In genomic region chr9:17018001-17018491, GRCh38 we compare ENCODE assay signal across 11 cellular contexts.
DNase-seq lines count a peak whose midpoint lies in the region; ATAC-seq lines count a peak whose summit lies in the region.
"Had no signal": no experiment of that assay in that cellular context is flagged by ENCODE, and none has a peak within 500 bp of the region (broad histone marks: within the 10 kb centered on the region; RNA-seq: fewer than 3 reads in every experiment).

No MANE protein-coding gene starts in this region.

- H3K4me1 ChIP-seq in skeletal muscle tissue (ENCODE audit: control insufficient read depth in 3 of 3, insufficient read depth in 3 of 3, low read length in 3 of 3), result peaks cover 9 to 13% (median 11%) of the 10 kb centered on the region in 3 donors
- H3K4me1 ChIP-seq: Caco-2 had no signal

- intact Hi-C loops in left cardiac atrium (cut with DNase I), result no loop called here

- peak overlapping the region; percentile 51 to 71 (median 55) for H3K9ac ChIP-seq in skeletal muscle tissue (ENCODE audit: low read depth in 1 of 3, low read length in 3 of 3)

- peak overlapping the region; percentile 12 to 52 (median 33) for H3K4me3 ChIP-seq in skeletal muscle tissue (ENCODE audit: low read length in 3 of 3)

- H3K9me3 ChIP-seq in skeletal muscle tissue (ENCODE audit: control insufficient read depth in 3 of 3, low read length in 3 of 3), result no peaks in the 10 kb centered on the region
- H3K9me3 ChIP-seq: Caco-2 had no signal

- peak; percentile 93 for DNase-seq in EH (ENCODE audit: low read depth)
- DNase-seq in anterior cingulate cortex (lab: John Stamatoyannopoulos, UW), result peak in 40 of 58 donors; percentile 1 to 76 (median 26)
- peak; percentile 43 for DNase-seq in left cardiac atrium
- DNase-seq in GDM1 (lab: John Stamatoyannopoulos, UW), result no peak
- no peak for DNase-seq in NCI-H146 (lab: John Stamatoyannopoulos, UW)
- DNase-seq: activated CD4-positive, alpha-beta T cell treated with anti-CD3 and anti-CD28 coated beads, Interleukin-2, amount 10 ng/mL, durations not matched to agents 24 days and 14 days; Caco-2; trophoblast cell had no signal

- no peaks in the 10 kb centered on the region for H3K27me3 ChIP-seq in skeletal muscle tissue (ENCODE audit: control insufficient read depth in 3 of 3, insufficient read depth in 3 of 3, low read length in 3 of 3)

- H3K36me3 ChIP-seq in skeletal muscle tissue (ENCODE audit: control insufficient read depth in 3 of 3, insufficient read depth in 3 of 3, low read length in 3 of 3), result no peaks in the 10 kb centered on the region

- peak overlapping the region; percentile 76 for H3K27ac ChIP-seq in skeletal muscle tissue (ENCODE audit: low read depth, low read length)

- ATAC-seq in left cardiac atrium, result peak; percentile 74 to 86
- no peak for ATAC-seq in GM19467 (IDR thresholded peaks at IDR 0.05; ENCODE audit: unreplicated experiment)
- ATAC-seq in HG02840 (IDR thresholded peaks at IDR 0.05; ENCODE audit: low FRiP score, unreplicated experiment), result no peak

Comparison
In these comparisons a context has a peak if more than half of its experiments do, and no peak if none do; other contexts are left out.
1. DNase-seq: peak in EH (single experiment), anterior cingulate cortex (40 of 58) and left cardiac atrium (single experiment); none in GDM1 (single experiment) and NCI-H146 (single experiment).
2. ATAC-seq: peak in left cardiac atrium (2 of 2); none in GM19467 (single experiment) and HG02840 (single experiment).